ENCODE assay signal across 14 cellular contexts in genomic region chr1:168892945-168893344, GRCh38.
A peak's percentile ranks its signal among the peaks of the same experiment; 100 is the strongest.
DNase-seq lines count a peak whose midpoint lies in the region; ATAC-seq and TF ChIP-seq lines count a peak whose summit lies in the region.
"Had no signal": no experiment of that assay in that cellular context is flagged by ENCODE, and none has a peak within 500 bp of the region (broad histone marks: within the 10 kb centered on the region; RNA-seq: fewer than 3 reads in every experiment).

No MANE protein-coding gene starts in this region.

- TF ChIP-seq POLR2A in upper lobe of left lung (IDR thresholded peaks at IDR 0.05) = no peak

- DNase-seq in fibroblast of mammary gland (ENCODE audit: low read depth) (peak; percentile 68), upper lobe of left lung (no peak), amniotic stem cell (lab: John Stamatoyannopoulos, UW) (no peak), NCI-H1694 treated with DMSO at 0.1 percent for 48 hours (lab: John Stamatoyannopoulos, UW) (no peak), retina (no peak)
- DNase-seq: erythroblast; GF-D8; NCI-H226; NK-92 treated with Interleukin-12 subunit alpha and Interleukin-12 subunit beta, amount 100 ng/mL, for 24 hours had no signal

- TF ChIP-seq EP300 in upper lobe of left lung (IDR thresholded peaks at IDR 0.05) = no peak

- no peaks in the 10 kb centered on the region for H3K9me3 ChIP-seq in upper lobe of left lung

- no peaks in the 10 kb centered on the region for H3K27me3 Mint-ChIP-seq in nephron (ENCODE audit: low read depth)

- H3K27ac Mint-ChIP-seq in nephron = peak overlapping the region in 2 of 3 experiments; percentile 12 to 61
- H3K27ac Mint-ChIP-seq: activated T-helper 1 cell treated with anti-CD3 and anti-CD28 coated beads, Interleukin-12 subunit alpha, Interleukin-12 subunit beta, Interleukin-2, Interleukin-4 antibody, amounts not matched to agents 30 ng/mL and 10 ng/mL and 1 ng/mL, durations not matched to agents 14 hours and 24 hours and 36 hours; WTC11 had no signal

- H3K4me1 ChIP-seq in upper lobe of left lung = no peaks in the 10 kb centered on the region

- peak; percentile 53 to 80 for ATAC-seq in upper lobe of left lung (ENCODE audit: low FRiP score in 2 of 2)
- ATAC-seq: HCT116, WTC11 had no signal

- H3K4me3 ChIP-seq in fibroblast of mammary gland (ENCODE audit: control insufficient read depth, low read depth, low read length) = no peak overlapping the region
- no peak overlapping the region for H3K4me3 ChIP-seq in upper lobe of left lung

- peak overlapping the region; percentile 29 for H3K27ac ChIP-seq in angular gyrus (ENCODE audit: low read depth, low read length)
- no peak overlapping the region for H3K27ac ChIP-seq in upper lobe of left lung

- H3K4me1 Mint-ChIP-seq in nephron = peaks cover 22% of the 10 kb centered on the region
- H3K4me1 Mint-ChIP-seq: WTC11 had no signal

- TF ChIP-seq CTCF in fibroblast of mammary gland (conservative IDR thresholded peaks at IDR 0.05; ENCODE audit: control insufficient read depth, insufficient read depth, low read depth, low read length) (no peak), nephron (IDR thresholded peaks at IDR 0.05; ENCODE audit: unreplicated experiment in 3 of 3) (no peak), upper lobe of left lung (IDR thresholded peaks at IDR 0.05) (no peak)

- 75 to 85% methylated on average over 3 of the region's 3 CpGs for WGBS in upper lobe of left lung, 2 donors

- H3K36me3 ChIP-seq in upper lobe of left lung = no peaks in the 10 kb centered on the region

- no peaks in the 10 kb centered on the region for H3K27me3 ChIP-seq in upper lobe of left lung

- H3K9me3 Mint-ChIP-seq in nephron = peaks cover 7% of the 10 kb centered on the region
- H3K9me3 Mint-ChIP-seq: WTC11 had no signal

- H3K4me3 Mint-ChIP-seq in nephron = no peak overlapping the region
- H3K4me3 Mint-ChIP-seq: activated T-helper 1 cell treated with anti-CD3 and anti-CD28 coated beads, Interleukin-12 subunit alpha, Interleukin-12 subunit beta, Interleukin-2, Interleukin-4 antibody, amounts not matched to agents 30 ng/mL and 10 ng/mL and 1 ng/mL, durations not matched to agents 14 hours and 24 hours and 36 hours; WTC11 had no signal

- no peaks in the 10 kb centered on the region for H3K36me3 Mint-ChIP-seq in nephron (ENCODE audit: low read depth)
- H3K36me3 Mint-ChIP-seq: WTC11 had no signal
